In the genomic region with DNA sequence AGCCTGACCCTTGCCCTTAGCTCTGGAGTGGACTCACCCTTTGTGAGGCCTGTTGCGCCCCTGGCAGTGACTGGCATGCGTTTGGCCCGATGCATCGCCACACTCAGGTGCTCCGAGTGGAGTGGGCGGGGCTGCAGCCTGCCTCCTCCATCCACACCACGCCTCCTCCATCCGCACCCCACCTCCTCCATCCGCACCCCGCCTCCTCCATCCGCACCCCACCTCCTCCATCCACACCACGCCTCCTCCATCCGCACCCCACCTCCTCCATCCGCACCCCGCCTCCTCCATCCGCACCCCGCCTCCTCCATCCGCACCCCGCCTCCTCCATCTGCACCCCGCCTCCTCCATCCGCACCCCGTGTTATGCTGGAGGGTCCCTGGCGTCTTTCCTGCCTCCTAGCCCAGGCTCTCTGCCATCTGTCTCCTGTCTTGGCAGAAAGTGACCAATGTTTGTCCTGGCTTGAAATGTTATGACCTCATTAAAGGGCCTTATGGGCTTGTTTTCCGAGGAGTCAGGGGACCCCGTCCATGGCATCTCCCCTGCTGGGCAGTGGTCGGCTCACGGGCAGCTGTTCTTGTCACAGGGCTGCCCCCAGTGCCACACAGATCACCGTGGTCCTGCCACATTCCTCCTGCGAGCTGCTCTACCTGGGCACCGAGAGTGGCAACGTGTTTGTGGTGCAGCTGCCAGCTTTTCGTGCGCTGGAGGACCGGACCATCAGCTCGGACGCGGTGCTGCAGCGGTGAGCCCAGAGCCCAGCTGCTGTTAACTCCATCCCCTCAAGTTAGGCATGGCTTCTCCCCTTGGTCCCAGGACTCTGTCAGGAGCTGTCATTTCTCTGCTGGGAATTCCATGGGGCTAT, we compare ENCODE assay signal across 18 cellular contexts. TPM values are rescaled to one million over a fixed set of nuclear protein-coding genes. Genes with fewer than 3 reads are reported as not detected.
A peak's percentile ranks its signal among the peaks of the same experiment; 100 is the strongest.
DNase-seq lines count a peak whose midpoint lies in the region; ATAC-seq, FAIRE-seq and TF ChIP-seq lines count a peak whose summit lies in the region.
"Had no signal": no experiment of that assay in that cellular context is flagged by ENCODE, and none has a peak within 500 bp of the region (broad histone marks: within the 10 kb centered on the region; RNA-seq: fewer than 3 reads in every experiment).

No MANE protein-coding gene starts in this region.

- no peak overlapping the region for H3K9ac ChIP-seq in HepG2 (ENCODE audit: insufficient read depth, low read depth, low read length)

- BruUV-seq in HepG2 (replicated peaks; lab: Mats Ljungman, UMichigan), result no TSS peak

- TF ChIP-seq RAD21 in A549 (conservative IDR thresholded peaks at IDR 0.05 in 1 of 2, IDR thresholded peaks at IDR 0.05 in 1 of 2) (no peak), HepG2 (CRISPR knock-in tag; IDR thresholded peaks at IDR 0.05) (no peak)

- in situ Hi-C loops in HepG2 (cut with HindIII; ENCODE audit: extremely low pct_ligation_motif_present, low pct_unique_long_range_greater_than_20kb), result no loop called here

- H3K4me1 Mint-ChIP-seq in T-helper 17 cell, result no peaks in the 10 kb centered on the region
- no peaks in the 10 kb centered on the region for H3K4me1 Mint-ChIP-seq in activated naive CD4-positive, alpha-beta T cell treated with anti-CD3 and anti-CD28 coated beads, Interleukin-2, amount 10 ng/mL, durations not matched to agents 7 days and 5 days
- H3K4me1 Mint-ChIP-seq: CD8-positive, alpha-beta memory T cell had no signal

- DNase-seq in A549 (ENCODE audit: low read depth in 1 of 2, low spot score in 1 of 2) (no peak), T-helper 17 cell (no peak), HepG2 (ENCODE audit: low spot score) (no peak), aorta (no peak), NCI-H1105 (lab: John Stamatoyannopoulos, UW) (no peak)
- no peak for DNase-seq in activated naive CD4-positive, alpha-beta T cell treated with anti-CD3 and anti-CD28 coated beads, Interleukin-2, amount 10 ng/mL, durations not matched to agents 7 days and 5 days
- DNase-seq: activated CD4-positive, CD25-positive, alpha-beta regulatory T cell; CD8-positive, alpha-beta memory T cell; DND-41; effector CD4-positive, alpha-beta T cell; NCI-H774; occipital lobe; PC-9; sigmoid colon; stimulated activated naive CD4-positive, alpha-beta T cell treated with Interleukin-2 at 50 U/mL for 16 hours had no signal

- peaks cover 3% of the 10 kb centered on the region for H3K79me2 ChIP-seq in HepG2 (ENCODE audit: insufficient read depth, low read length)

- H4K20me1 ChIP-seq in HepG2 (ENCODE audit: insufficient read depth, low read length), result no peaks in the 10 kb centered on the region

- FAIRE-seq in A549 (lab: Jason Lieb, UNC) (no peak), HepG2 (lab: Jason Lieb, UNC) (no peak)

- H3K36me3 ChIP-seq in HepG2 (replicated peaks in 1 of 2; ENCODE audit: control insufficient read depth in 1 of 2, insufficient read depth in 2 of 2, low read length in 2 of 2), result peaks cover 11 to 19% of the 10 kb centered on the region in 2 experiments
- no peaks in the 10 kb centered on the region for H3K36me3 ChIP-seq in aorta (ENCODE audit: control insufficient read depth in 1 of 2, insufficient read depth in 2 of 2, low read length in 1 of 2)
- H3K36me3 ChIP-seq: sigmoid colon had no signal

- H3K4me2 ChIP-seq in A549 (peak overlapping the region; percentile 89), HepG2 (ENCODE audit: low read depth, low read length) (peak overlapping the region; percentile 80)

- H3K27ac Mint-ChIP-seq in T-helper 17 cell, result no peak overlapping the region
- no peak overlapping the region for H3K27ac Mint-ChIP-seq in activated naive CD4-positive, alpha-beta T cell treated with anti-CD3 and anti-CD28 coated beads, Interleukin-2, amount 10 ng/mL, durations not matched to agents 7 days and 5 days
- H3K27ac Mint-ChIP-seq: type B pancreatic cell had no signal

- H3K36me3 Mint-ChIP-seq in T-helper 17 cell (ENCODE audit: low read depth), result no peaks in the 10 kb centered on the region
- no peaks in the 10 kb centered on the region for H3K36me3 Mint-ChIP-seq in activated naive CD4-positive, alpha-beta T cell treated with anti-CD3 and anti-CD28 coated beads, Interleukin-2, amount 10 ng/mL, durations not matched to agents 7 days and 5 days
- H3K36me3 Mint-ChIP-seq: type B pancreatic cell had no signal

- H3K4me3 ChIP-seq in A549 (no peak overlapping the region), HepG2 (replicated peaks in 1 of 3; ENCODE audit: insufficient read depth in 1 of 3, low read depth in 2 of 3, low read length in 3 of 3) (peak overlapping the region in 1 of 3 experiments; percentile 69; a peak in 1 of 6 replicates), aorta (ENCODE audit: low read length in 2 of 2) (no peak overlapping the region)
- H3K4me3 ChIP-seq: left lung, PC-9, sigmoid colon had no signal

- H3K27ac ChIP-seq in A549 (peak overlapping the region; percentile 93 to 95), HepG2 (ENCODE audit: extremely low read length, insufficient read depth, low read length) (peak overlapping the region; percentile 81), aorta (ENCODE audit: low read depth in 1 of 2, low read length in 2 of 2) (no peak overlapping the region)
- H3K27ac ChIP-seq: left lung, PC-9, sigmoid colon had no signal

- no peak for ATAC-seq in A549
- peak; percentile 68 for ATAC-seq in T-helper 17 cell
- no peak for ATAC-seq in HepG2
- ATAC-seq in aorta (ENCODE audit: low FRiP score), result no peak
- ATAC-seq: esophagus mucosa had no signal

- POLR2A ChIA-PET in A549 (lab: Yijun Ruan, JAX), result no interaction called here
- POLR2A ChIA-PET in HepG2 (lab: Yijun Ruan, JAX), result interaction anchor here (1.1 to 4.3 kb wide), 6 partner anchors 9 to 42 kb away, joined by 3 to 39 read pairs (median 4); no protein-coding TSS in a partner anchor

- H3K4me1 ChIP-seq in A549 (peaks cover 67% of the 10 kb centered on the region), HepG2 (ENCODE audit: insufficient read depth, low read length) (peaks cover 77% of the 10 kb centered on the region), aorta (ENCODE audit: control insufficient read depth in 1 of 2, insufficient read depth in 2 of 2, low read length in 2 of 2) (no peaks in the 10 kb centered on the region)

- WGBS in A549 (ENCODE audit: missing lambda C conversion rate), result 92% methylated on average over 32 of the region's 38 CpGs
- WGBS in HepG2 (ENCODE audit: low lambda C conversion rate), result 94% methylated on average over 38 of the region's 38 CpGs
- 18 to 36% methylated on average over 27 to 37 of the region's 38 CpGs for WGBS in aorta, 2 donors

- H3K27me3 ChIP-seq in HepG2 (ENCODE audit: control insufficient read depth in 1 of 2, insufficient read depth in 2 of 2, low read length in 2 of 2) (no peaks in the 10 kb centered on the region), aorta (ENCODE audit: control insufficient read depth in 1 of 2, insufficient read depth in 2 of 2, low read length in 1 of 2) (no peaks in the 10 kb centered on the region)
- H3K27me3 ChIP-seq: left lung, sigmoid colon had no signal

- TF ChIP-seq POLR2A in A549 (IDR thresholded peaks at IDR 0.05; ENCODE audit: low read length) (no peak), HepG2 (IDR thresholded peaks at IDR 0.05; ENCODE audit: insufficient read depth in 1 of 2, low read depth in 2 of 2, low read length in 2 of 2) (no peak)

- no peak overlapping the region for H2AFZ ChIP-seq in HepG2 (ENCODE audit: low read length)
- H2AFZ ChIP-seq: PC-9 had no signal

- H3K4me3 Mint-ChIP-seq in T-helper 17 cell, result no peak overlapping the region
- no peak overlapping the region for H3K4me3 Mint-ChIP-seq in activated naive CD4-positive, alpha-beta T cell treated with anti-CD3 and anti-CD28 coated beads, Interleukin-2, amount 10 ng/mL, durations not matched to agents 7 days and 5 days
- H3K4me3 Mint-ChIP-seq: CD8-positive, alpha-beta memory T cell; type B pancreatic cell had no signal

- H3K9me3 Mint-ChIP-seq in activated naive CD4-positive, alpha-beta T cell treated with anti-CD3 and anti-CD28 coated beads, Interleukin-2, amount 10 ng/mL, durations not matched to agents 7 days and 5 days, result no peaks in the 10 kb centered on the region
- H3K9me3 Mint-ChIP-seq: CD8-positive, alpha-beta memory T cell; type B pancreatic cell had no signal

- TF ChIP-seq EP300 in A549 (IDR thresholded peaks at IDR 0.05), result no peak
- TF ChIP-seq EP300 in HepG2 (IDR thresholded peaks at IDR 0.05; ENCODE audit: low read depth in 2 of 2, low read length in 2 of 2), result no peak
- TF ChIP-seq EP300 in HepG2 (CRISPR knock-in tag; IDR thresholded peaks at IDR 0.05; ENCODE audit: borderline replicate concordance), result no peak

- TF ChIP-seq CTCF in A549 (IDR thresholded peaks at IDR 0.05) (no peak), HepG2 (CRISPR knock-in tag; IDR thresholded peaks at IDR 0.05) (no peak)

- intact Hi-C loops in HepG2 (cut with micrococcal nuclease; ENCODE audit: unreplicated experiment), result no loop called here
- intact Hi-C loops in aorta (cut with DNase I), result no loop called here

- CTCF ChIA-PET in A549 (lab: Yijun Ruan, JAX) (interaction anchor here (0.6 to 2.7 kb wide), 14 partner anchors 7 to 189 kb away, joined by 3 to 12 read pairs (median 4); partner anchors contain the start of genes SMIM5 and TSEN54), HepG2 (lab: Yijun Ruan, JAX; ENCODE audit: low intra/inter-chr PET ratio, low total read pairs) (interaction anchor here (1.7 kb wide), 1 partner anchor 43 kb away, joined by 3 read pairs; the partner anchor contains the start of gene CASKIN2)
- CTCF ChIA-PET in activated naive CD4-positive, alpha-beta T cell treated with anti-CD3 and anti-CD28 coated beads, Interleukin-2, amount 10 ng/mL, durations not matched to agents 7 days and 5 days (lab: Charles Lee), result no interaction called here

- no peaks in the 10 kb centered on the region for H3K27me3 Mint-ChIP-seq in T-helper 17 cell
- H3K27me3 Mint-ChIP-seq in activated naive CD4-positive, alpha-beta T cell treated with anti-CD3 and anti-CD28 coated beads, Interleukin-2, amount 10 ng/mL, durations not matched to agents 7 days and 5 days, result no peaks in the 10 kb centered on the region
- H3K27me3 Mint-ChIP-seq: CD8-positive, alpha-beta memory T cell; type B pancreatic cell had no signal

- H3K9me3 ChIP-seq in A549, result no peaks in the 10 kb centered on the region
- no peaks in the 10 kb centered on the region for H3K9me3 ChIP-seq in T-helper 17 cell (ENCODE audit: control insufficient read depth, low read length, poor library complexity, severe bottlenecking)
- no peaks in the 10 kb centered on the region for H3K9me3 ChIP-seq in HepG2 (ENCODE audit: low read length)
- no peaks in the 10 kb centered on the region for H3K9me3 ChIP-seq in aorta (ENCODE audit: control insufficient read depth, low read length)
- H3K9me3 ChIP-seq: left lung, sigmoid colon had no signal

RNA-seq across cellular contexts. Expression of gene MYO15B, which starts 28.7 kb away (rescaled TPM):
- polyA plus RNA-seq in A549 (2011; rRNA removed), result 12.4 and 17.7 TPM in 2 replicates
- 14.1 and 16.2 TPM in 2 replicates for polyA plus RNA-seq in A549 (2012; cell fraction: cytosol; rRNA removed)
- polyA plus RNA-seq in A549 (2012; cell fraction: nucleus; rRNA removed), result 120 and 145 TPM in 2 replicates
- polyA plus RNA-seq in A549 (2017; fragmentation: RNase III; extraction: RNeasy Plus Mini Kit Qiagen cat#74134 plus additional on column Dnase treatment), result 27.4 to 33.9 TPM (median 33.5 TPM) in 3 replicates
- polyA minus RNA-seq in A549 (2011; rRNA and poly(A)+ RNA removed), result 21.2 and 21.5 TPM in 2 replicates
- 10 to 100 TPM; 42.2 to 69.3 TPM for total RNA-seq in T-helper 17 cell
- 1.9 and 2.8 TPM in 2 replicates for total RNA-seq in HepG2 (2016; rRNA removed; fragmentation: Illumina TruSeq; extraction: Trizol)
- total RNA-seq in HepG2 (2016; cell fraction: cytosol; rRNA removed; fragmentation: Illumina TruSeq; extraction: Trizol; ENCODE audit: low read depth), result 0.61 and 0.79 TPM in 2 replicates
- total RNA-seq in HepG2 (2016; cell fraction: insoluble cytoplasmic fraction; rRNA removed; fragmentation: Illumina TruSeq; extraction: Trizol), result 1.1 and 2.7 TPM in 2 replicates
- total RNA-seq in HepG2 (2016; cell fraction: membrane; rRNA removed; fragmentation: Illumina TruSeq; extraction: Trizol), result 0.83 and 1.2 TPM in 2 replicates
- 3.0 and 3.8 TPM in 2 replicates for total RNA-seq in HepG2 (2016; cell fraction: nucleus; rRNA removed; fragmentation: Illumina TruSeq; extraction: Trizol)
- polyA plus RNA-seq in HepG2 (2011; rRNA removed), result 8.1 and 11.2 TPM in 2 replicates
- 1.6 and 2.5 TPM in 2 replicates for polyA plus RNA-seq in HepG2 (2011; cell fraction: cytosol; rRNA removed)
- 122 and 144 TPM in 2 replicates for polyA plus RNA-seq in HepG2 (2011; cell fraction: nucleus; rRNA removed)
- polyA plus RNA-seq in HepG2 (2012), result 9.5 and 12.7 TPM in 2 replicates
- polyA plus RNA-seq in HepG2 (2016; cell fraction: cytosol; fragmentation: Illumina TruSeq; extraction: Trizol; ENCODE audit: low read depth), result 0.53 and 1.00 TPM in 2 replicates
- 0.63 and 1.4 TPM in 2 replicates for polyA plus RNA-seq in HepG2 (2016; cell fraction: insoluble cytoplasmic fraction; fragmentation: Illumina TruSeq; extraction: Trizol; ENCODE audit: low read depth)
- polyA plus RNA-seq in HepG2 (2016; cell fraction: membrane; fragmentation: Illumina TruSeq; extraction: Trizol; ENCODE audit: low read depth), result 0.49 and 0.86 TPM in 2 replicates
- polyA plus RNA-seq in HepG2 (2016; cell fraction: nucleus; fragmentation: Illumina TruSeq; extraction: Trizol; ENCODE audit: insufficient read depth, low read depth), result 12.0 and 13.6 TPM in 2 replicates
- polyA minus RNA-seq in HepG2 (2011; rRNA and poly(A)+ RNA removed; ENCODE audit: low replicate concordance), result 7.2 and 13.2 TPM in 2 replicates
- 3.0 and 6.8 TPM in 2 replicates for polyA minus RNA-seq in HepG2 (2011; cell fraction: cytosol; rRNA and poly(A)+ RNA removed)
- 16.5 and 25.7 TPM in 2 replicates for polyA minus RNA-seq in HepG2 (2011; cell fraction: nucleus; rRNA and poly(A)+ RNA removed)
- 100 to 1,000 TPM; 113 to 279 TPM for total RNA-seq in aorta
- polyA plus RNA-seq in aorta, result 100 to 1,000 TPM; 125 to 151 TPM

RNA-seq across cellular contexts. Expression of gene LLGL2, which starts 33.4 kb away (rescaled TPM):
- 18.9 and 20.7 TPM in 2 replicates for polyA plus RNA-seq in A549 (2011; rRNA removed)
- polyA plus RNA-seq in A549 (2012; cell fraction: cytosol; rRNA removed), result 48.5 and 63.6 TPM in 2 replicates
- polyA plus RNA-seq in A549 (2012; cell fraction: nucleus; rRNA removed), result 194 and 265 TPM in 2 replicates
- polyA plus RNA-seq in A549 (2017; fragmentation: RNase III; extraction: RNeasy Plus Mini Kit Qiagen cat#74134 plus additional on column Dnase treatment), result 32.6 to 38.2 TPM (median 35.0 TPM) in 3 replicates
- 14.3 and 16.5 TPM in 2 replicates for polyA minus RNA-seq in A549 (2011; rRNA and poly(A)+ RNA removed)
- 10 to 100 TPM; 39.3 to 41.9 TPM for total RNA-seq in T-helper 17 cell
- total RNA-seq in HepG2 (2016; rRNA removed; fragmentation: Illumina TruSeq; extraction: Trizol), result 53.9 and 86.7 TPM in 2 replicates
- total RNA-seq in HepG2 (2016; cell fraction: cytosol; rRNA removed; fragmentation: Illumina TruSeq; extraction: Trizol; ENCODE audit: low read depth), result 27.2 and 32.8 TPM in 2 replicates
- 51.9 and 87.2 TPM in 2 replicates for total RNA-seq in HepG2 (2016; cell fraction: insoluble cytoplasmic fraction; rRNA removed; fragmentation: Illumina TruSeq; extraction: Trizol)
- total RNA-seq in HepG2 (2016; cell fraction: membrane; rRNA removed; fragmentation: Illumina TruSeq; extraction: Trizol), result 45.8 and 50.7 TPM in 2 replicates
- 72.1 and 85.8 TPM in 2 replicates for total RNA-seq in HepG2 (2016; cell fraction: nucleus; rRNA removed; fragmentation: Illumina TruSeq; extraction: Trizol)
- 83.0 and 109 TPM in 2 replicates for polyA plus RNA-seq in HepG2 (2011; rRNA removed)
- 40.2 and 67.1 TPM in 2 replicates for polyA plus RNA-seq in HepG2 (2011; cell fraction: cytosol; rRNA removed)
- 384 and 448 TPM in 2 replicates for polyA plus RNA-seq in HepG2 (2011; cell fraction: nucleus; rRNA removed)
- 33.3 and 59.5 TPM in 2 replicates for polyA plus RNA-seq in HepG2 (2012)
- 23.2 and 28.1 TPM in 2 replicates for polyA plus RNA-seq in HepG2 (2016; cell fraction: cytosol; fragmentation: Illumina TruSeq; extraction: Trizol; ENCODE audit: low read depth)
- 41.6 and 52.9 TPM in 2 replicates for polyA plus RNA-seq in HepG2 (2016; cell fraction: insoluble cytoplasmic fraction; fragmentation: Illumina TruSeq; extraction: Trizol; ENCODE audit: low read depth)
- polyA plus RNA-seq in HepG2 (2016; cell fraction: membrane; fragmentation: Illumina TruSeq; extraction: Trizol; ENCODE audit: low read depth), result 32.5 and 33.0 TPM in 2 replicates
- polyA plus RNA-seq in HepG2 (2016; cell fraction: nucleus; fragmentation: Illumina TruSeq; extraction: Trizol; ENCODE audit: insufficient read depth, low read depth), result 204 and 230 TPM in 2 replicates
- polyA minus RNA-seq in HepG2 (2011; rRNA and poly(A)+ RNA removed; ENCODE audit: low replicate concordance), result 30.9 and 126 TPM in 2 replicates
- polyA minus RNA-seq in HepG2 (2011; cell fraction: cytosol; rRNA and poly(A)+ RNA removed), result 30.6 and 31.7 TPM in 2 replicates
- polyA minus RNA-seq in HepG2 (2011; cell fraction: nucleus; rRNA and poly(A)+ RNA removed), result 79.4 and 86.0 TPM in 2 replicates
- total RNA-seq in aorta, result 10 to 100 TPM in 1 of 2 donors, 1 to 10 TPM in 1; 9.7 to 11.1 TPM
- polyA plus RNA-seq in aorta, result 10 to 100 TPM; 10.1 to 14.4 TPM

RNA-seq across cellular contexts. Expression of gene TSEN54, which starts 42.6 kb away (rescaled TPM):
- polyA plus RNA-seq in A549 (2011; rRNA removed) (24.8 and 42.5 TPM in 2 replicates), A549 (2017; fragmentation: RNase III; extraction: RNeasy Plus Mini Kit Qiagen cat#74134 plus additional on column Dnase treatment) (37.7 to 38.4 TPM (median 38.3 TPM) in 3 replicates), HepG2 (2011; rRNA removed) (63.3 and 64.4 TPM in 2 replicates), aorta (10 to 100 TPM in 1 of 2 donors, 1 to 10 TPM in 1; 8.8 to 27.3 TPM)
- 61.5 and 68.2 TPM in 2 replicates for polyA plus RNA-seq in A549 (2012; cell fraction: cytosol; rRNA removed)
- polyA plus RNA-seq in A549 (2012; cell fraction: nucleus; rRNA removed), result 94.8 and 106 TPM in 2 replicates
- 35.1 and 35.5 TPM in 2 replicates for polyA minus RNA-seq in A549 (2011; rRNA and poly(A)+ RNA removed)
- total RNA-seq in T-helper 17 cell (10 to 100 TPM; 49.7 to 56.5 TPM), HepG2 (2016; rRNA removed; fragmentation: Illumina TruSeq; extraction: Trizol) (43.6 and 62.9 TPM in 2 replicates), aorta (10 to 100 TPM; 10.8 to 14.0 TPM)
- 20.6 and 23.0 TPM in 2 replicates for total RNA-seq in HepG2 (2016; cell fraction: cytosol; rRNA removed; fragmentation: Illumina TruSeq; extraction: Trizol; ENCODE audit: low read depth)
- 44.0 and 64.1 TPM in 2 replicates for total RNA-seq in HepG2 (2016; cell fraction: insoluble cytoplasmic fraction; rRNA removed; fragmentation: Illumina TruSeq; extraction: Trizol)
- 44.5 and 45.0 TPM in 2 replicates for total RNA-seq in HepG2 (2016; cell fraction: membrane; rRNA removed; fragmentation: Illumina TruSeq; extraction: Trizol)
- total RNA-seq in HepG2 (2016; cell fraction: nucleus; rRNA removed; fragmentation: Illumina TruSeq; extraction: Trizol), result 39.9 and 48.4 TPM in 2 replicates
- polyA plus RNA-seq in HepG2 (2011; cell fraction: cytosol; rRNA removed), result 36.2 and 47.1 TPM in 2 replicates
- 87.7 and 89.1 TPM in 2 replicates for polyA plus RNA-seq in HepG2 (2011; cell fraction: nucleus; rRNA removed)
- polyA plus RNA-seq in HepG2 (2012), result 22.1 and 34.4 TPM in 2 replicates
- 20.4 and 20.5 TPM in 2 replicates for polyA plus RNA-seq in HepG2 (2016; cell fraction: cytosol; fragmentation: Illumina TruSeq; extraction: Trizol; ENCODE audit: low read depth)
- 37.7 and 50.5 TPM in 2 replicates for polyA plus RNA-seq in HepG2 (2016; cell fraction: insoluble cytoplasmic fraction; fragmentation: Illumina TruSeq; extraction: Trizol; ENCODE audit: low read depth)
- polyA plus RNA-seq in HepG2 (2016; cell fraction: membrane; fragmentation: Illumina TruSeq; extraction: Trizol; ENCODE audit: low read depth), result 30.9 and 35.9 TPM in 2 replicates
- polyA plus RNA-seq in HepG2 (2016; cell fraction: nucleus; fragmentation: Illumina TruSeq; extraction: Trizol; ENCODE audit: insufficient read depth, low read depth), result 108 and 110 TPM in 2 replicates
- 56.0 and 95.0 TPM in 2 replicates for polyA minus RNA-seq in HepG2 (2011; rRNA and poly(A)+ RNA removed; ENCODE audit: low replicate concordance)
- 11.3 and 14.0 TPM in 2 replicates for polyA minus RNA-seq in HepG2 (2011; cell fraction: cytosol; rRNA and poly(A)+ RNA removed)
- 13.9 and 15.5 TPM in 2 replicates for polyA minus RNA-seq in HepG2 (2011; cell fraction: nucleus; rRNA and poly(A)+ RNA removed)

RNA-seq across cellular contexts. Expression of gene CASKIN2, which starts 43.6 kb away (rescaled TPM):
- 3.6 and 4.6 TPM in 2 replicates for polyA plus RNA-seq in A549 (2011; rRNA removed)
- polyA plus RNA-seq in A549 (2012; cell fraction: cytosol; rRNA removed), result 6.7 and 8.7 TPM in 2 replicates
- polyA plus RNA-seq in A549 (2012; cell fraction: nucleus; rRNA removed), result 17.8 and 29.6 TPM in 2 replicates
- 9.9 to 11.2 TPM (median 10.7 TPM) in 3 replicates for polyA plus RNA-seq in A549 (2017; fragmentation: RNase III; extraction: RNeasy Plus Mini Kit Qiagen cat#74134 plus additional on column Dnase treatment)
- polyA minus RNA-seq in A549 (2011; rRNA and poly(A)+ RNA removed), result 8.2 and 9.4 TPM in 2 replicates
- under 1 TPM; 0.08 to 0.40 TPM for total RNA-seq in T-helper 17 cell
- 5.2 and 10.6 TPM in 2 replicates for total RNA-seq in HepG2 (2016; rRNA removed; fragmentation: Illumina TruSeq; extraction: Trizol)
- total RNA-seq in HepG2 (2016; cell fraction: cytosol; rRNA removed; fragmentation: Illumina TruSeq; extraction: Trizol; ENCODE audit: low read depth), result 1.5 and 1.8 TPM in 2 replicates
- total RNA-seq in HepG2 (2016; cell fraction: insoluble cytoplasmic fraction; rRNA removed; fragmentation: Illumina TruSeq; extraction: Trizol), result 4.9 and 7.5 TPM in 2 replicates
- total RNA-seq in HepG2 (2016; cell fraction: membrane; rRNA removed; fragmentation: Illumina TruSeq; extraction: Trizol), result 3.4 and 4.1 TPM in 2 replicates
- total RNA-seq in HepG2 (2016; cell fraction: nucleus; rRNA removed; fragmentation: Illumina TruSeq; extraction: Trizol), result 6.8 and 8.0 TPM in 2 replicates
- polyA plus RNA-seq in HepG2 (2011; rRNA removed), result 6.8 and 7.8 TPM in 2 replicates
- polyA plus RNA-seq in HepG2 (2011; cell fraction: cytosol; rRNA removed), result 1.9 and 2.2 TPM in 2 replicates
- 23.6 and 26.5 TPM in 2 replicates for polyA plus RNA-seq in HepG2 (2011; cell fraction: nucleus; rRNA removed)
- 6.2 and 9.6 TPM in 2 replicates for polyA plus RNA-seq in HepG2 (2012)
- 0.61 and 0.68 TPM in 2 replicates for polyA plus RNA-seq in HepG2 (2016; cell fraction: cytosol; fragmentation: Illumina TruSeq; extraction: Trizol; ENCODE audit: low read depth)
- polyA plus RNA-seq in HepG2 (2016; cell fraction: insoluble cytoplasmic fraction; fragmentation: Illumina TruSeq; extraction: Trizol; ENCODE audit: low read depth), result 4.4 and 7.0 TPM in 2 replicates
- polyA plus RNA-seq in HepG2 (2016; cell fraction: membrane; fragmentation: Illumina TruSeq; extraction: Trizol; ENCODE audit: low read depth), result 1.6 and 1.8 TPM in 2 replicates
- 16.3 and 16.6 TPM in 2 replicates for polyA plus RNA-seq in HepG2 (2016; cell fraction: nucleus; fragmentation: Illumina TruSeq; extraction: Trizol; ENCODE audit: insufficient read depth, low read depth)
- 11.8 and 14.9 TPM in 2 replicates for polyA minus RNA-seq in HepG2 (2011; rRNA and poly(A)+ RNA removed; ENCODE audit: low replicate concordance)
- polyA minus RNA-seq in HepG2 (2011; cell fraction: cytosol; rRNA and poly(A)+ RNA removed), result 4.9 and 5.0 TPM in 2 replicates
- 17.0 and 20.4 TPM in 2 replicates for polyA minus RNA-seq in HepG2 (2011; cell fraction: nucleus; rRNA and poly(A)+ RNA removed)
- total RNA-seq in aorta, result 10 to 100 TPM; 61.5 to 63.4 TPM
- 1 to 10 TPM; 4.0 to 8.9 TPM for polyA plus RNA-seq in aorta

Comparison
In these comparisons a context has a peak if more than half of its experiments do, and no peak if none do; other contexts are left out.
1. H3K27ac ChIP-seq: peak in A549 (2 of 2) and HepG2 (single experiment); none in aorta (0 of 2).
2. RNA of gene MYO15B, which starts 28.7 kb away (total RNA-seq): 113 to 279 TPM in aorta and 42.2 to 69.3 TPM in T-helper 17 cell; 0.61 to 3.8 TPM in HepG2; every median in the first group is over 4 times any median in the second.